8 cellular contexts compared by ENCODE assay signal in the genomic region with DNA sequence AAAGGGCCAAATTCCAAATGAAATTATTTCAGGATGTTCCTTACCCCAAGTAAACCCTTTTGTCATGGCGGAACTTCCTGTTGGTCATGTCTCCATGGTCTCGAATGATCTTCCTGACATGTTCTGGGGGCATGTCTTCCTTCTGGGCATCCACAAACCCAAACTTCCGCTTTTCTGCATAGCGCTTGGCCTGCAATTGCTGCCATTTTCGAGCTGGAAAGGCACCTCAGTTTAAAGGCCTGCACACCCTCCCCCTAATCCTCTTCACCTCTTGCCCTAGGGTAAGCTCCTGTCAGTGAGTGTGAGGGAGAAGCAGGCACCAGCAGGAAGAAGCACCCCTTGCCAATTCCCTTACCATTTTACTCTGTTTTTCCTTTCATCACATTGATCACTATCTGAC. TPM values are rescaled to one million over a fixed set of nuclear protein-coding genes. Genes with fewer than 3 reads are reported as not detected.
DNase-seq lines count a peak whose midpoint lies in the region; ATAC-seq and TF ChIP-seq lines count a peak whose summit lies in the region.

No MANE protein-coding gene starts in this region.

- H3K9me3 ChIP-seq in iPS-18c (ENCODE audit: control insufficient read depth, insufficient read depth, low read length) = no peaks in the 10 kb centered on the region
- H3K9me3 ChIP-seq in subcutaneous abdominal adipose tissue (ENCODE audit: control insufficient read depth in 5 of 5, low read length in 5 of 5) = no peaks in the 10 kb centered on the region

- H3K4me1 ChIP-seq in subcutaneous abdominal adipose tissue (ENCODE audit: control insufficient read depth in 5 of 5, insufficient read depth in 5 of 5, low read length in 5 of 5) = peaks cover 0 to 23% (median 20%) of the 10 kb centered on the region in 5 donors

- peaks cover 56% of the 10 kb centered on the region for H3K36me3 Mint-ChIP-seq in T-helper 2 cell treated with Interferon-gamma antibody and Interleukin-4, amounts not matched to agents 5 μg/mL and 100 μg/mL, for 36 hours (ENCODE audit: low read depth)
- H3K36me3 Mint-ChIP-seq in activated B cell treated with CpG ODN at 0.5 μM for 24 hours (ENCODE audit: low read depth) = peaks cover 58% of the 10 kb centered on the region

- H3K36me3 ChIP-seq in subcutaneous abdominal adipose tissue (ENCODE audit: control insufficient read depth in 5 of 5, insufficient read depth in 5 of 5, low read length in 5 of 5) = peaks cover 14 to 48% (median 45%) of the 10 kb centered on the region in 5 donors

- CTCF ChIA-PET in activated B cell treated with CpG ODN at 0.5 μM for 24 hours (lab: Charles Lee) = interaction anchor here (1.4 to 2.2 kb wide), 2 partner anchors 100 to 182 kb away, joined by 6 to 9 read pairs; no protein-coding TSS in a partner anchor

- no peaks in the 10 kb centered on the region for H3K27me3 Mint-ChIP-seq in T-helper 2 cell treated with Interferon-gamma antibody and Interleukin-4, amounts not matched to agents 5 μg/mL and 100 μg/mL, for 36 hours (ENCODE audit: low read depth)
- no peaks in the 10 kb centered on the region for H3K27me3 Mint-ChIP-seq in activated B cell treated with CpG ODN at 0.5 μM for 24 hours

- TF ChIP-seq CTCF in activated B cell treated with CpG ODN at 0.5 μM for 24 hours (IDR thresholded peaks at IDR 0.05) = no peak

- H3K9me3 Mint-ChIP-seq in T-helper 2 cell treated with Interferon-gamma antibody and Interleukin-4, amounts not matched to agents 5 μg/mL and 100 μg/mL, for 36 hours = no peaks in the 10 kb centered on the region
- no peaks in the 10 kb centered on the region for H3K9me3 Mint-ChIP-seq in activated B cell treated with CpG ODN at 0.5 μM for 24 hours

- DNase-seq in T-helper 2 cell treated with Interferon-gamma antibody and Interleukin-4, amounts not matched to agents 5 μg/mL and 100 μg/mL, for 36 hours (ENCODE audit: low spot score) = no peak
- DNase-seq in T-helper 2 cell = no peak
- no peak for DNase-seq in activated B cell treated with CpG ODN at 0.5 μM for 24 hours
- DNase-seq in putamen (ENCODE audit: low spot score) = no peak
- DNase-seq in NCI-H1694 treated with DMSO at 0.1 percent for 48 hours (lab: John Stamatoyannopoulos, UW) = no peak

- peak overlapping the region; percentile 96 for H3K27ac Mint-ChIP-seq in T-helper 2 cell treated with Interferon-gamma antibody and Interleukin-4, amounts not matched to agents 5 μg/mL and 100 μg/mL, for 36 hours
- peak overlapping the region; percentile 96 for H3K27ac Mint-ChIP-seq in activated B cell treated with CpG ODN at 0.5 μM for 24 hours

- no peak for ATAC-seq in activated B cell treated with CpG ODN at 0.5 μM for 24 hours (ENCODE audit: low read depth)
- ATAC-seq in GM19351 (IDR thresholded peaks at IDR 0.05; ENCODE audit: unreplicated experiment) = no peak

- H3K4me3 ChIP-seq in iPS-18c (ENCODE audit: insufficient read depth, low read depth, low read length) (peak overlapping the region; percentile 87; the same call in 1 of the 2 replicates), subcutaneous abdominal adipose tissue (ENCODE audit: low read depth in 1 of 5, low read length in 5 of 5) (peak overlapping the region; percentile 77 to 91 (median 86))

- H3K4me1 Mint-ChIP-seq in T-helper 2 cell treated with Interferon-gamma antibody and Interleukin-4, amounts not matched to agents 5 μg/mL and 100 μg/mL, for 36 hours (ENCODE audit: low read depth) = peaks cover 24% of the 10 kb centered on the region
- H3K4me1 Mint-ChIP-seq in activated B cell treated with CpG ODN at 0.5 μM for 24 hours = peaks cover 33% of the 10 kb centered on the region

- H3K27me3 ChIP-seq in subcutaneous abdominal adipose tissue (ENCODE audit: control insufficient read depth in 5 of 5, insufficient read depth in 4 of 5, low read length in 5 of 5) = no peaks in the 10 kb centered on the region

- H3K9ac ChIP-seq in subcutaneous abdominal adipose tissue (ENCODE audit: low read length in 5 of 5) = peak overlapping the region in 4 of 5 donors; percentile 86 to 93 (median 88)

- POLR2A ChIA-PET in activated B cell treated with CpG ODN at 0.5 μM for 24 hours (lab: Charles Lee) = interaction anchor here (0.6 to 2.1 kb wide), 19 partner anchors 10 to 969 kb away, joined by 3 to 43 read pairs (median 4); a partner anchor contains a TSS

- H3K4me3 Mint-ChIP-seq in T-helper 2 cell treated with Interferon-gamma antibody and Interleukin-4, amounts not matched to agents 5 μg/mL and 100 μg/mL, for 36 hours = peak overlapping the region; percentile 99
- peak overlapping the region; percentile 100 for H3K4me3 Mint-ChIP-seq in activated B cell treated with CpG ODN at 0.5 μM for 24 hours

- H3K27ac ChIP-seq in subcutaneous abdominal adipose tissue (ENCODE audit: low read depth, low read length) = peak overlapping the region; percentile 89

- intact Hi-C loops in activated B cell treated with CpG ODN at 0.5 μM for 24 hours (cut with micrococcal nuclease) = no loop called here

RNA-seq across cellular contexts. Expression of a gene that starts 1.2 kb away (rescaled TPM):
- 401 and 442 TPM in 2 replicates for total RNA-seq in activated B cell treated with CpG ODN at 0.5 μM for 24 hours

RNA-seq across cellular contexts. Expression of a gene that starts 26.7 kb away (rescaled TPM):
- total RNA-seq in activated B cell treated with CpG ODN at 0.5 μM for 24 hours = 0.02 and 0.04 TPM in 2 replicates

RNA-seq across cellular contexts. Expression of a gene that starts 33.8 kb away (rescaled TPM):
- 9.7 and 9.8 TPM in 2 replicates for total RNA-seq in activated B cell treated with CpG ODN at 0.5 μM for 24 hours

RNA-seq across cellular contexts. Expression of a gene that starts 38.0 kb away (rescaled TPM):
- total RNA-seq in activated B cell treated with CpG ODN at 0.5 μM for 24 hours = 6.6 and 8.0 TPM in 2 replicates

RNA-seq across cellular contexts. Expression of a gene that starts 41.0 kb away (rescaled TPM):
- 42.7 and 48.4 TPM in 2 replicates for total RNA-seq in activated B cell treated with CpG ODN at 0.5 μM for 24 hours
